Comparison of ENCODE assay signal across 17 cellular contexts in genomic region chr4:189021831-189022230, GRCh38.
DNase-seq lines count a peak whose midpoint lies in the region; ATAC-seq and TF ChIP-seq lines count a peak whose summit lies in the region.
"Had no signal": no experiment of that assay in that cellular context is flagged by ENCODE, and none has a peak within 500 bp of the region (broad histone marks: within the 10 kb centered on the region; RNA-seq: fewer than 3 reads in every experiment).

No MANE protein-coding gene starts in this region.

- H3K27me3 ChIP-seq in SU-DHL-6 (ENCODE audit: low read length) (no peaks in the 10 kb centered on the region), smooth muscle cell (ENCODE audit: low read depth) (no peaks in the 10 kb centered on the region)
- H3K27me3 ChIP-seq: pancreas had no signal

- H2AFZ ChIP-seq in SU-DHL-6 (ENCODE audit: low read depth, low read length, severe bottlenecking) (no peak overlapping the region), smooth muscle cell (ENCODE audit: low read depth) (no peak overlapping the region)

- H3K79me2 ChIP-seq in SU-DHL-6 (ENCODE audit: insufficient read depth, low read length) (no peaks in the 10 kb centered on the region), smooth muscle cell (ENCODE audit: low read depth) (no peaks in the 10 kb centered on the region)

- H3K4me2 ChIP-seq in SU-DHL-6 (ENCODE audit: low read depth, low read length, poor library complexity, severe bottlenecking): no peak overlapping the region
- peak overlapping the region; percentile 74 for H3K4me2 ChIP-seq in smooth muscle cell

- H3K36me3 ChIP-seq in SU-DHL-6 (ENCODE audit: low read length): no peaks in the 10 kb centered on the region
- no peaks in the 10 kb centered on the region for H3K36me3 ChIP-seq in smooth muscle cell (ENCODE audit: low read depth)
- H3K36me3 ChIP-seq: pancreas had no signal

- H3K9ac ChIP-seq in SU-DHL-6 (ENCODE audit: low read length) (no peak overlapping the region), smooth muscle cell (ENCODE audit: low read depth) (peak overlapping the region; percentile 58)

- H3K9me3 Mint-ChIP-seq in activated T-cell treated with anti-CD3 and anti-CD28 coated beads, Interleukin-2, amount 50 U/mL, for 4 hours: peaks cover 17% of the 10 kb centered on the region

- 0 out of 2 replicates have a peak, but pooled peaks cover 12% of the 10 kb centered on the region for H3F3A ChIP-seq in SU-DHL-6 (ENCODE audit: insufficient read depth)
- H3F3A ChIP-seq in smooth muscle cell (ENCODE audit: low read depth): peaks cover 25% of the 10 kb centered on the region

- peaks cover 7% of the 10 kb centered on the region for H3K4me1 ChIP-seq in smooth muscle cell (ENCODE audit: low read depth)
- H3K4me1 ChIP-seq: pancreas had no signal

- no peaks in the 10 kb centered on the region for H3K4me1 Mint-ChIP-seq in activated T-cell treated with anti-CD3 and anti-CD28 coated beads, Interleukin-2, amount 50 U/mL, for 4 hours (ENCODE audit: low read depth)
- H3K4me1 Mint-ChIP-seq: central memory CD8-positive, alpha-beta T cell; stimulated activated naive CD8-positive, alpha-beta T cell treated with anti-CD3 and anti-CD28 coated beads, Interleukin-15, amount 100 ng/mL, for 72 hours had no signal

- H3K4me3 Mint-ChIP-seq in activated T-cell treated with anti-CD3 and anti-CD28 coated beads, Interleukin-2, amount 50 U/mL, for 4 hours: no peak overlapping the region
- H3K4me3 Mint-ChIP-seq: central memory CD8-positive, alpha-beta T cell; stimulated activated naive CD8-positive, alpha-beta T cell treated with anti-CD3 and anti-CD28 coated beads, Interleukin-15, amount 100 ng/mL, for 72 hours had no signal

- no peaks in the 10 kb centered on the region for H3K36me3 Mint-ChIP-seq in activated T-cell treated with anti-CD3 and anti-CD28 coated beads, Interleukin-2, amount 50 U/mL, for 4 hours (ENCODE audit: insufficient read depth)

- H4K20me1 ChIP-seq in SU-DHL-6 (ENCODE audit: low read depth, low read length): no peaks in the 10 kb centered on the region
- H4K20me1 ChIP-seq in smooth muscle cell (ENCODE audit: low read depth): no peaks in the 10 kb centered on the region

- H3K9me3 ChIP-seq in SU-DHL-6 (ENCODE audit: insufficient read depth, low read length): no peaks in the 10 kb centered on the region; the same call in 1 of the 2 replicates
- no peaks in the 10 kb centered on the region for H3K9me3 ChIP-seq in smooth muscle cell (replicated peaks; ENCODE audit: low read depth)
- H3K9me3 ChIP-seq: pancreas had no signal

- peak overlapping the region; percentile 79 for H3K27ac ChIP-seq in SU-DHL-6 (ENCODE audit: low read depth, low read length)
- H3K27ac ChIP-seq in smooth muscle cell (ENCODE audit: low read depth): peak overlapping the region; percentile 91
- H3K27ac ChIP-seq: HL-60, pancreas had no signal

- H3K9me2 ChIP-seq in SU-DHL-6 (replicated peaks; ENCODE audit: insufficient read depth, low read length): no peaks in the 10 kb centered on the region

- peak; percentile 85 for DNase-seq in H4 (ENCODE audit: low spot score)
- DNase-seq in iPS DF 19.7 (ENCODE audit: low read depth, low spot score): peak; percentile 28
- DNase-seq in smooth muscle cell (lab: John Stamatoyannopoulos, UW; ENCODE audit: unreplicated experiment): peak; percentile 0
- DNase-seq in globus pallidus (ENCODE audit: low spot score): no peak
- no peak for DNase-seq in stimulated activated CD4-positive, alpha-beta T cell treated with anti-CD3 and anti-CD28 coated beads, Interleukin-12 subunit alpha, Interleukin-12 subunit beta, amount 100 ng/mL, for 4 hours
- DNase-seq in activated T-cell treated with anti-CD3 and anti-CD28 coated beads, Interleukin-2, amount 50 U/mL, for 4 hours: no peak
- DNase-seq: activated T-cell treated with anti-CD3 and anti-CD28 coated beads, Interleukin-2, amount 50 U/mL, for 48 hours; erythroblast; NCI-H1092; NCI-H345; pancreas; stimulated activated CD4-positive, alpha-beta T cell treated with anti-CD3 and anti-CD28 coated beads, Interleukin-2, amount 100 ng/mL, for 48 hours; stimulated activated naive CD8-positive, alpha-beta T cell treated with anti-CD3 and anti-CD28 coated beads, Interleukin-15, amount 100 ng/mL, for 72 hours had no signal

- H3K27me3 Mint-ChIP-seq in activated T-cell treated with anti-CD3 and anti-CD28 coated beads, Interleukin-2, amount 50 U/mL, for 4 hours (ENCODE audit: low read depth): no peaks in the 10 kb centered on the region
- H3K27me3 Mint-ChIP-seq: central memory CD8-positive, alpha-beta T cell; stimulated activated naive CD8-positive, alpha-beta T cell treated with anti-CD3 and anti-CD28 coated beads, Interleukin-15, amount 100 ng/mL, for 72 hours had no signal

- H3K4me3 ChIP-seq in SU-DHL-6 (ENCODE audit: insufficient read depth, low read length, poor library complexity, severe bottlenecking) (no peak overlapping the region), smooth muscle cell (no peak overlapping the region)
- H3K4me3 ChIP-seq: pancreas had no signal

- TF ChIP-seq CTCF in SU-DHL-6 (IDR thresholded peaks at IDR 0.05; ENCODE audit: insufficient read depth, low read length, poor library complexity, severe bottlenecking): no peak
- TF ChIP-seq CTCF in smooth muscle cell (IDR thresholded peaks at IDR 0.05; ENCODE audit: borderline replicate concordance, insufficient read depth, poor library complexity, severe bottlenecking): no peak

- 53% methylated on average over 5 of the region's 5 CpGs for WGBS in smooth muscle cell (ENCODE audit: low lambda C conversion rate)

- ATAC-seq in HG03442 (IDR thresholded peaks at IDR 0.05; ENCODE audit: unreplicated experiment): no peak
- no peak for ATAC-seq in activated T-cell treated with anti-CD3 and anti-CD28 coated beads, Interleukin-2, amount 50 U/mL, for 4 hours
- ATAC-seq: stimulated activated naive CD8-positive, alpha-beta T cell treated with anti-CD3 and anti-CD28 coated beads, Interleukin-15, amount 100 ng/mL, for 72 hours had no signal

Comparison
In these comparisons a context has a peak if more than half of its experiments do, and no peak if none do; other contexts are left out.
1. DNase-seq: peak in H4 (single experiment), iPS DF 19.7 (single experiment) and smooth muscle cell (single experiment); none in globus pallidus (single experiment), stimulated activated CD4-positive, alpha-beta T cell treated with anti-CD3 and anti-CD28 coated beads, Interleukin-12 subunit alpha, Interleukin-12 subunit beta, amount 100 ng/mL, for 4 hours (single experiment) and activated T-cell treated with anti-CD3 and anti-CD28 coated beads, Interleukin-2, amount 50 U/mL, for 4 hours (single experiment).